In the genomic region with DNA sequence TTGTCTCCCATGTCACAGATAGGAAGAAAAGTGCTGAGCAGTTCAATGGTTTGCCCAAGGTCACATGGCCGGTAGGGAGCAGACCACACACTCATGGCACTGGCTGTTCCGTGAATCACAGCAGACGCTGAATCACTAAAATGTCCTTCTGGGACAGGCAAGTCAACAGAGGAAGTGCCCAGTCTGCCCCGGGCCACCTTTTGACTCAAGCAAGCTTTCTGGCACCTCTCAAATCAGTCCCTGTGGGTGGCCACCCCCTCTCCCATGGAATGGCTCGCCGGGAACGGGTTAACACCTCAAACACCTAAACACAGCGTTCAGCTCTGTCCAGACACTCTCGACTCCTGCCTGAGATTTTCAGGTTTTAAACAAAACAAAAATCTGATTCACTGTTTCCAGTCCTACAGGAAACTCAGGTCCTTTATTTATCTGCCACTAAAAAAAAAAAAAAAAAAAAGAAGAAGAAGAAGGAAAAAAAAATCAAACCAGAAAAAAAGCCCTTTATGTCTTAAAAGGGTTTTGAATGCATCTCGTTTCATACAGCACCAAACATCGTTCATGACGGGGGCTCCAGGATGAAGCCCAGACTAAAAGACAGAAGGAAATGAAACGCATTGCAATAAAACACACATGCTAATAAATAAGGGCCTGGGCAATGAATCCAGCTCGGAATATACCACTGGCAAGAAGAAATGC, we compare ENCODE assay signal across 8 cellular contexts. TPM values are rescaled to one million over a fixed set of nuclear protein-coding genes. Genes with fewer than 3 reads are reported as not detected.
DNase-seq lines count a peak whose midpoint lies in the region; ATAC-seq and TF ChIP-seq lines count a peak whose summit lies in the region.

No MANE protein-coding gene starts in this region.

- in situ Hi-C loops in GM13977 (cut with MboI; ENCODE audit: low pct_unique_long_range_greater_than_20kb, low sequenced_read_pairs, unreplicated experiment), result no loop called here

- TF ChIP-seq CTCF in HFFc6 (IDR thresholded peaks at IDR 0.05) (no peak), foreskin fibroblast (IDR thresholded peaks at IDR 0.05; ENCODE audit: low read depth, low read length) (no peak), GM13977 (IDR thresholded peaks at IDR 0.05; ENCODE audit: extremely low read depth, insufficient read depth, missing control alignments) (no peak)

- no peak overlapping the region for H3K4me3 ChIP-seq in foreskin fibroblast (ENCODE audit: low read depth in 1 of 2, low read length in 2 of 2)

- POLR2A ChIA-PET in HEK293T (lab: Yijun Ruan, JAX), result no interaction called here

- peaks cover 14% of the 10 kb centered on the region; the same call in 1 of the 2 replicates for H3K9me3 Mint-ChIP-seq in HFFc6

- H3K27ac Mint-ChIP-seq in HFFc6, result no peak overlapping the region

- H3K27me3 Mint-ChIP-seq in HFFc6 (ENCODE audit: insufficient read depth), result peaks cover 5% of the 10 kb centered on the region; the same call in 1 of the 2 replicates

- no peak for ATAC-seq in GM21423 (IDR thresholded peaks at IDR 0.05; ENCODE audit: unreplicated experiment)

- CTCF ChIA-PET in HEK293T (lab: Yijun Ruan, JAX), result interaction anchor here (0.7 kb wide), 1 partner anchor 139 kb away, joined by 5 read pairs; no protein-coding TSS in a partner anchor

- H3K4me1 Mint-ChIP-seq in HFFc6 (ENCODE audit: low read depth), result peaks cover 16% of the 10 kb centered on the region; the same call in 1 of the 2 replicates

- peak; percentile 2 for DNase-seq in HFFc6
- peak; percentile 80 for DNase-seq in activated CD8-positive, alpha-beta memory T cell treated with anti-CD3 and anti-CD28 coated beads for 24 hours
- peak; percentile 26 to 58 for DNase-seq in foreskin fibroblast
- DNase-seq in stimulated activated CD4-positive, alpha-beta T cell treated with anti-CD3 and anti-CD28 coated beads, Interleukin-1b, Interleukin-23, amount 100 ng/mL, for 48 hours, result peak; percentile 77
- no peak for DNase-seq in HEK293T (ENCODE audit: extremely low spot score)
- DNase-seq in GM13977 (ENCODE audit: low spot score), result no peak
- DNase-seq in NCI-H226, result no peak

- no peaks in the 10 kb centered on the region for H3K36me3 Mint-ChIP-seq in HFFc6 (ENCODE audit: low read depth)

- H3K4me3 Mint-ChIP-seq in HFFc6, result peak overlapping the region; percentile 40; the same call in 1 of the 2 replicates

TF ChIP-seq in HEK293T, 16 proteins besides CTCF, POLR2A, EP300 and RAD21:
- TF ChIP-seq ZNF384 (IDR thresholded peaks at IDR 0.05), result no peak
- no peak for TF ChIP-seq SUZ12 (IDR thresholded peaks at IDR 0.05)
- no peak for TF ChIP-seq HDGF (IDR thresholded peaks at IDR 0.05; ENCODE audit: borderline replicate concordance)
- no peak for TF ChIP-seq NFRKB (IDR thresholded peaks at IDR 0.05)

RNA-seq across cellular contexts. Expression of a gene that starts 15.4 kb away (rescaled TPM):
- not detected for total RNA-seq in HFFc6 (2021; fragmentation: NEBNext Ultra II Directional; extraction: Animal tissue kit (Norgen Biotek cat#: 25700))

Comparison
In these comparisons a context has a peak if more than half of its experiments do, and no peak if none do; other contexts are left out.
1. DNase-seq: peak in HFFc6 (single experiment), activated CD8-positive, alpha-beta memory T cell treated with anti-CD3 and anti-CD28 coated beads for 24 hours (single experiment), foreskin fibroblast (2 of 2) and stimulated activated CD4-positive, alpha-beta T cell treated with anti-CD3 and anti-CD28 coated beads, Interleukin-1b, Interleukin-23, amount 100 ng/mL, for 48 hours (single experiment); none in HEK293T (single experiment), GM13977 (single experiment) and NCI-H226 (single experiment).